In the genomic region with DNA sequence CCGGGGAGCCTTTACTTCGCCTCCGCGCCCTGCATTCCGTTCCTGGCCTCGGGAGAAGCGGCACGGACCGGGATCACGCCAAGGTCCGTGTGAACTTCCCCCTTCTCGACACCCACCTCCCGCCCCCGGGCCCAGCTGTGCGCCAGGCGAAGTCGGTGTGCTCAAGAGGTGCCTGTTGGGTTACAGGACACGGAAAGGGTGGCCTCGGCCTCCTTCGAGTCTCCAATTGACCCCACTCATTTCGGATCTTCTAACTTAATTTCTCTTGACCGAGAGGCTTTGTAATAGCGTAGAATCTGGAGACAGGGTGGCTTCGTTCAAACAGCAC, we compare ENCODE assay signal across 8 cellular contexts. TPM values are rescaled to one million over a fixed set of nuclear protein-coding genes. Genes with fewer than 3 reads are reported as not detected.
DNase-seq lines count a peak whose midpoint lies in the region; ATAC-seq and TF ChIP-seq lines count a peak whose summit lies in the region.

No MANE protein-coding gene starts in this region.

- peak overlapping the region; percentile 54 for H3K4me2 ChIP-seq in fibroblast of lung (ENCODE audit: extremely low read depth, insufficient read depth, low read length)

- no peak overlapping the region for H2AFZ ChIP-seq in fibroblast of lung (ENCODE audit: low read length)

- peaks cover 22% of the 10 kb centered on the region for H3K79me2 ChIP-seq in fibroblast of lung (ENCODE audit: control insufficient read depth, insufficient read depth, low read length)

- CTCF ChIA-PET in BJ (lab: Yijun Ruan, JAX) (interaction anchor here (1.2 kb wide), 1 partner anchor 10 kb away, joined by 5 read pairs; no protein-coding TSS in a partner anchor), Panc1 (lab: Charles Lee) (no interaction called here)

- BruUV-seq in Panc1 (replicated peaks; lab: Mats Ljungman, UMichigan), result no TSS peak

- H3K36me3 ChIP-seq in BJ (ENCODE audit: control insufficient read depth, insufficient read depth, low read length) (no peaks in the 10 kb centered on the region), Panc1 (ENCODE audit: control insufficient read depth, insufficient read depth, low read length) (no peaks in the 10 kb centered on the region), fibroblast of lung (ENCODE audit: control insufficient read depth, insufficient read depth, low read length) (no peaks in the 10 kb centered on the region)

- TF ChIP-seq CTCF in BJ (IDR thresholded peaks at IDR 0.05; ENCODE audit: insufficient read depth, low read depth, low read length) (no peak), Panc1 (IDR thresholded peaks at IDR 0.05) (no peak), fibroblast of lung (conservative IDR thresholded peaks at IDR 0.05 in 1 of 2, IDR thresholded peaks at IDR 0.05 in 1 of 2; ENCODE audit: low read depth in 1 of 2, low read length in 2 of 2) (no peak)

- peak; percentile 26 for ATAC-seq in GM21528 (IDR thresholded peaks at IDR 0.05; ENCODE audit: low FRiP score, unreplicated experiment)
- ATAC-seq in Panc1, result no peak; the same call in 1 of the 2 replicates

- peak overlapping the region; percentile 54 for H3K27ac ChIP-seq in Panc1 (ENCODE audit: low read length)
- peak overlapping the region; percentile 81 for H3K27ac ChIP-seq in fibroblast of lung (ENCODE audit: insufficient read depth, low read length)

- H3K4me3 ChIP-seq in BJ (ENCODE audit: low read depth, low read length) (peak overlapping the region; percentile 77), Panc1 (ENCODE audit: low read depth in 2 of 2, low read length in 2 of 2) (peak overlapping the region; percentile 64 to 71), fibroblast of lung (replicated peaks in 1 of 4; ENCODE audit: control extremely low read depth in 1 of 4, insufficient read depth in 1 of 4, low read depth in 3 of 4, low read length in 4 of 4) (peak overlapping the region; percentile 60 to 83 (median 70)), skeletal muscle cell (ENCODE audit: low read depth, low read length) (peak overlapping the region; percentile 75)

- H3K27me3 ChIP-seq in BJ (ENCODE audit: control insufficient read depth, insufficient read depth, low read length) (no peaks in the 10 kb centered on the region), Panc1 (ENCODE audit: control insufficient read depth, insufficient read depth, low read length) (no peaks in the 10 kb centered on the region), fibroblast of lung (ENCODE audit: control insufficient read depth, insufficient read depth, low read length) (no peaks in the 10 kb centered on the region)

- H3K9me3 ChIP-seq in Panc1 (ENCODE audit: control insufficient read depth, insufficient read depth, low read depth, low read length) (no peaks in the 10 kb centered on the region), fibroblast of lung (ENCODE audit: control insufficient read depth, insufficient read depth, low read depth, low read length) (no peaks in the 10 kb centered on the region)

- intact Hi-C loops in Panc1 (cut with micrococcal nuclease; ENCODE audit: unreplicated experiment), result no loop called here

- peak overlapping the region; percentile 76 for H3K9ac ChIP-seq in fibroblast of lung (ENCODE audit: insufficient read depth, low read length)

- in situ Hi-C loops in Panc1 (cut with HindIII; ENCODE audit: low pct_unique_long_range_greater_than_20kb, low sequenced_read_pairs), result no loop called here

- H4K20me1 ChIP-seq in fibroblast of lung (ENCODE audit: control insufficient read depth, extremely low read depth, insufficient read depth, low read length), result no peaks in the 10 kb centered on the region

- DNase-seq in BJ (ENCODE audit: low read depth) (no peak), Panc1 (ENCODE audit: low read depth, low spot score) (no peak), fibroblast of lung (ENCODE audit: low read depth in 2 of 2) (no peak), skeletal muscle cell (ENCODE audit: low read depth) (no peak), islet precursor cell (no peak), NCI-H1417 treated with DMSO at 0.1 percent for 48 hours (lab: John Stamatoyannopoulos, UW) (no peak), kidney tubule cell (ENCODE audit: low spot score) (no peak)

- POLR2A ChIA-PET in BJ (lab: Charles Lee), result interaction anchor here (0.6 kb wide), 1 partner anchor 563 kb away, joined by 3 read pairs; no protein-coding TSS in a partner anchor
- POLR2A ChIA-PET in Panc1 (lab: Charles Lee), result no interaction called here

- no peaks in the 10 kb centered on the region for H3K4me1 ChIP-seq in Panc1 (ENCODE audit: control insufficient read depth, insufficient read depth, low read length)
- H3K4me1 ChIP-seq in fibroblast of lung (ENCODE audit: control insufficient read depth, extremely low read depth, insufficient read depth, low read length), result no peaks in the 10 kb centered on the region

RNA-seq across cellular contexts. Expression of a gene that starts 0.4 kb away (rescaled TPM):
- polyA plus RNA-seq in BJ (2011; rRNA removed) (113 and 135 TPM in 2 replicates), fibroblast of lung (161 and 200 TPM in 2 replicates)
- 27.7 and 30.2 TPM in 2 replicates for polyA minus RNA-seq in BJ (2011; rRNA and poly(A)+ RNA removed)
- total RNA-seq in Panc1 (2021; ENCODE audit: unreplicated experiment) (149 TPM), fibroblast of lung (57.5 and 73.2 TPM in 2 replicates)
- polyA plus RNA-seq in Panc1 (2012; ENCODE audit: insufficient read length), result 128 TPM
- polyA plus RNA-seq in fibroblast of lung (2012), result 120 and 129 TPM in 2 replicates
- 38.7 and 64.4 TPM in 2 replicates for polyA minus RNA-seq in fibroblast of lung (ENCODE audit: low replicate concordance)
